In genomic region chr18:21602302-21602592, GRCh38 we compare ENCODE assay signal across 11 cellular contexts. TPM values are rescaled to one million over a fixed set of nuclear protein-coding genes. Genes with fewer than 3 reads are reported as not detected.
DNase-seq lines count a peak whose midpoint lies in the region; TF ChIP-seq lines count a peak whose summit lies in the region.
"Had no signal": no experiment of that assay in that cellular context is flagged by ENCODE, and none has a peak within 500 bp of the region (broad histone marks: within the 10 kb centered on the region; RNA-seq: fewer than 3 reads in every experiment).

No MANE protein-coding gene starts in this region.

- peak overlapping the region; percentile 39 for H3K27ac Mint-ChIP-seq in mesothelial cell of epicardium

- H3K4me1 Mint-ChIP-seq in mesothelial cell of epicardium, result peaks cover 11% of the 10 kb centered on the region

- peak overlapping the region; percentile 34 for H3K4me3 Mint-ChIP-seq in mesothelial cell of epicardium

- TF ChIP-seq CTCF in GM20000 (IDR thresholded peaks at IDR 0.05; ENCODE audit: extremely low read depth, missing control alignments) (no peak), mesothelial cell of epicardium (IDR thresholded peaks at IDR 0.05; ENCODE audit: unreplicated experiment) (no peak)

- no peaks in the 10 kb centered on the region for H3K36me3 Mint-ChIP-seq in mesothelial cell of epicardium

- peak; percentile 79 for DNase-seq in CD1c-positive myeloid dendritic cell (ENCODE audit: extremely low spot score)
- DNase-seq in GM20000 (ENCODE audit: low spot score), result peak; percentile 49
- peak; percentile 41 for DNase-seq in UCSD-AML1 (lab: John Stamatoyannopoulos, UW; ENCODE audit: unreplicated experiment)
- DNase-seq in mesothelial cell of epicardium (ENCODE audit: low spot score in 2 of 2, unreplicated experiment in 2 of 2), result no peak
- no peak for DNase-seq in activated T-cell treated with anti-CD3 and anti-CD28 coated beads, Interleukin-2, amount 50 U/mL, for 1 hour
- no peak for DNase-seq in DMS79 (lab: John Stamatoyannopoulos, UW)
- no peak for DNase-seq in NCI-H2107 treated with DMSO at 0.1 percent for 48 hours (lab: John Stamatoyannopoulos, UW; ENCODE audit: unreplicated experiment)
- DNase-seq in LoVo (ENCODE audit: low spot score), result no peak
- DNase-seq: activated CD4-positive, alpha-beta T cell treated with anti-CD3 and anti-CD28 coated beads for 1 hour; NCI-H1417; NCI-H526 had no signal

- H3K27me3 Mint-ChIP-seq in mesothelial cell of epicardium (ENCODE audit: low read depth), result no peaks in the 10 kb centered on the region

- no peaks in the 10 kb centered on the region for H3K9me3 Mint-ChIP-seq in mesothelial cell of epicardium

RNA-seq across cellular contexts. Expression of gene ESCO1, which starts 1.7 kb away (rescaled TPM):
- total RNA-seq in mesothelial cell of epicardium, result 16.3 to 18.3 TPM (median 18.1 TPM) in 3 replicates

RNA-seq across cellular contexts. Expression of gene SNRPD1, which starts 9.9 kb away (rescaled TPM):
- 64.1 to 71.0 TPM (median 64.9 TPM) in 3 replicates for total RNA-seq in mesothelial cell of epicardium

Comparison
In these comparisons a context has a peak if more than half of its experiments do, and no peak if none do; other contexts are left out.
1. DNase-seq: peak in CD1c-positive myeloid dendritic cell (single experiment), GM20000 (single experiment) and UCSD-AML1 (single experiment); none in mesothelial cell of epicardium (0 of 2), activated T-cell treated with anti-CD3 and anti-CD28 coated beads, Interleukin-2, amount 50 U/mL, for 1 hour (single experiment), DMS79 (single experiment), NCI-H2107 treated with DMSO at 0.1 percent for 48 hours (single experiment) and LoVo (single experiment).